15 cellular contexts compared by ENCODE assay signal in genomic region chr6:132961122-132961521, GRCh38.
DNase-seq lines count a peak whose midpoint lies in the region; ATAC-seq and TF ChIP-seq lines count a peak whose summit lies in the region.
"Had no signal": no experiment of that assay in that cellular context is flagged by ENCODE, and none has a peak within 500 bp of the region (broad histone marks: within the 10 kb centered on the region; RNA-seq: fewer than 3 reads in every experiment).

No MANE protein-coding gene starts in this region.

- no peak overlapping the region for H3K4me3 Mint-ChIP-seq in endothelial cell (ENCODE audit: unreplicated experiment)
- no peak overlapping the region for H3K4me3 Mint-ChIP-seq in activated T-cell treated with anti-CD3 and anti-CD28 coated beads, Interleukin-2, amount 50 U/mL, for 72 hours
- H3K4me3 Mint-ChIP-seq: activated naive CD8-positive, alpha-beta T cell treated with anti-CD3 and anti-CD28 coated beads for 36 hours had no signal

- no peaks in the 10 kb centered on the region for H3K9me3 ChIP-seq in lower lobe of right lung
- H3K9me3 ChIP-seq: heart right ventricle, Peyer's patch, uterus had no signal

- no peaks in the 10 kb centered on the region for H3K27me3 Mint-ChIP-seq in endothelial cell (ENCODE audit: unreplicated experiment)
- H3K27me3 Mint-ChIP-seq in activated T-cell treated with anti-CD3 and anti-CD28 coated beads, Interleukin-2, amount 50 U/mL, for 72 hours (ENCODE audit: low read depth), result peaks cover 64% of the 10 kb centered on the region

- in situ Hi-C loops in brain microvascular endothelial cell (cut with HindIII; ENCODE audit: low pct_ligation_motif_present, low sequenced_read_pairs), result no loop called here

- H3K9me3 Mint-ChIP-seq in endothelial cell (ENCODE audit: unreplicated experiment), result no peaks in the 10 kb centered on the region
- H3K9me3 Mint-ChIP-seq in activated T-cell treated with anti-CD3 and anti-CD28 coated beads, Interleukin-2, amount 50 U/mL, for 72 hours, result no peaks in the 10 kb centered on the region
- H3K9me3 Mint-ChIP-seq: activated naive CD8-positive, alpha-beta T cell treated with anti-CD3 and anti-CD28 coated beads for 36 hours had no signal

- peak; percentile 13 for DNase-seq in AG09309 (ENCODE audit: low read depth)
- DNase-seq in LHCN-M2 (ENCODE audit: low read depth), result peak; percentile 34
- DNase-seq in brain microvascular endothelial cell, result peak; percentile 45
- DNase-seq in lower lobe of right lung, result no peak
- no peak for DNase-seq in endothelial cell (ENCODE audit: low spot score)
- no peak for DNase-seq in activated T-cell treated with anti-CD3 and anti-CD28 coated beads, Interleukin-2, amount 50 U/mL, for 72 hours
- no peak for DNase-seq in NCI-H2081 (lab: John Stamatoyannopoulos, UW)
- DNase-seq: C1 segment of cervical spinal cord, heart right ventricle, occipital lobe, Peyer's patch, T-helper 9 cell, uterus had no signal

- no peaks in the 10 kb centered on the region for H3K36me3 Mint-ChIP-seq in endothelial cell (ENCODE audit: low read depth, unreplicated experiment)
- H3K36me3 Mint-ChIP-seq in activated T-cell treated with anti-CD3 and anti-CD28 coated beads, Interleukin-2, amount 50 U/mL, for 72 hours (ENCODE audit: insufficient read depth in 2 of 2), result no peaks in the 10 kb centered on the region
- H3K36me3 Mint-ChIP-seq: activated naive CD8-positive, alpha-beta T cell treated with anti-CD3 and anti-CD28 coated beads for 36 hours had no signal

- ATAC-seq in lower lobe of right lung (peak; percentile 34 to 80), GM19467 (IDR thresholded peaks at IDR 0.05; ENCODE audit: unreplicated experiment) (no peak)
- no peak for ATAC-seq in activated T-cell treated with anti-CD3 and anti-CD28 coated beads, Interleukin-2, amount 50 U/mL, for 72 hours (replicated peaks in 1 of 2)

- intact Hi-C loops in lower lobe of right lung (cut with DNase I), result no loop called here

- H3K4me3 ChIP-seq in AG09309 (ENCODE audit: control insufficient read depth, low read depth, low read length) (no peak overlapping the region), brain microvascular endothelial cell (ENCODE audit: low read depth, low read length) (no peak overlapping the region), lower lobe of right lung (no peak overlapping the region)
- H3K4me3 ChIP-seq: heart right ventricle, Peyer's patch, uterus had no signal

- TF ChIP-seq CTCF in AG09309 (IDR thresholded peaks at IDR 0.05; ENCODE audit: control insufficient read depth, insufficient read depth, low read depth, low read length, missing control alignments), result no peak
- no peak for TF ChIP-seq CTCF in brain microvascular endothelial cell (IDR thresholded peaks at IDR 0.05; ENCODE audit: low read depth, low read length, missing control alignments)
- TF ChIP-seq CTCF in lower lobe of right lung (IDR thresholded peaks at IDR 0.05), result no peak
- no peak for TF ChIP-seq CTCF in endothelial cell (IDR thresholded peaks at IDR 0.05; ENCODE audit: unreplicated experiment)

- no peaks in the 10 kb centered on the region for H3K36me3 ChIP-seq in brain microvascular endothelial cell (replicated peaks)
- no peaks in the 10 kb centered on the region for H3K36me3 ChIP-seq in lower lobe of right lung
- H3K36me3 ChIP-seq: heart right ventricle, Peyer's patch, uterus had no signal

- H3K27ac ChIP-seq in brain microvascular endothelial cell (no peak overlapping the region), lower lobe of right lung (no peak overlapping the region)
- H3K27ac ChIP-seq: heart right ventricle, Peyer's patch, uterus had no signal

- no peaks in the 10 kb centered on the region for H3K4me1 Mint-ChIP-seq in endothelial cell (ENCODE audit: unreplicated experiment)
- H3K4me1 Mint-ChIP-seq in activated T-cell treated with anti-CD3 and anti-CD28 coated beads, Interleukin-2, amount 50 U/mL, for 72 hours (ENCODE audit: low read depth), result peaks cover 8% of the 10 kb centered on the region
- H3K4me1 Mint-ChIP-seq: activated naive CD8-positive, alpha-beta T cell treated with anti-CD3 and anti-CD28 coated beads for 36 hours had no signal

- no peaks in the 10 kb centered on the region for H3K4me1 ChIP-seq in lower lobe of right lung
- H3K4me1 ChIP-seq: Peyer's patch, uterus had no signal

- H3K27me3 ChIP-seq in brain microvascular endothelial cell (replicated peaks) (peaks cover 15% of the 10 kb centered on the region), lower lobe of right lung (ENCODE audit: low read depth) (no peaks in the 10 kb centered on the region)
- H3K27me3 ChIP-seq: heart right ventricle, Peyer's patch, uterus had no signal

- no peak overlapping the region for H3K27ac Mint-ChIP-seq in endothelial cell (ENCODE audit: unreplicated experiment)
- no peak overlapping the region for H3K27ac Mint-ChIP-seq in activated T-cell treated with anti-CD3 and anti-CD28 coated beads, Interleukin-2, amount 50 U/mL, for 72 hours
- H3K27ac Mint-ChIP-seq: activated naive CD8-positive, alpha-beta T cell treated with anti-CD3 and anti-CD28 coated beads for 36 hours had no signal

Comparison
In these comparisons a context has a peak if more than half of its experiments do, and no peak if none do; other contexts are left out.
1. DNase-seq: peak in AG09309 (single experiment), LHCN-M2 (single experiment) and brain microvascular endothelial cell (single experiment); none in lower lobe of right lung (single experiment), endothelial cell (single experiment), activated T-cell treated with anti-CD3 and anti-CD28 coated beads, Interleukin-2, amount 50 U/mL, for 72 hours (0 of 2) and NCI-H2081 (0 of 2).
2. ATAC-seq: peak in lower lobe of right lung (2 of 2); none in activated T-cell treated with anti-CD3 and anti-CD28 coated beads, Interleukin-2, amount 50 U/mL, for 72 hours (0 of 2) and GM19467 (single experiment).